20 cellular contexts compared by ENCODE assay signal in genomic region chr11:111761056-111761455, GRCh38. TPM values are rescaled to one million over a fixed set of nuclear protein-coding genes. Genes with fewer than 3 reads are reported as not detected.
DNase-seq lines count a peak whose midpoint lies in the region; ATAC-seq and TF ChIP-seq lines count a peak whose summit lies in the region.
"Had no signal": no experiment of that assay in that cellular context is flagged by ENCODE, and none has a peak within 500 bp of the region (broad histone marks: within the 10 kb centered on the region; RNA-seq: fewer than 3 reads in every experiment).

No MANE protein-coding gene starts in this region.

- DNase-seq in G401 (ENCODE audit: low spot score), result peak; percentile 97
- peak; percentile 85 for DNase-seq in NCI-H2171 (lab: John Stamatoyannopoulos, UW)
- DNase-seq in cerebellar cortex (ENCODE audit: low spot score), result peak; percentile 97
- DNase-seq in progenitor cell of endocrine pancreas (ENCODE audit: low spot score, unreplicated experiment), result no peak
- no peak for DNase-seq in adrenal gland
- DNase-seq: ACHN; AML-193; CD4-positive, CD25-positive, alpha-beta regulatory T cell; DMS79 treated with DMSO at 0.1 percent for 48 hours; KBM-7; NCI-H1436; NCI-H2081; NCI-H2227 treated with DMSO at 0.1 percent for 48 hours; NCI-H69; SJCRH30 had no signal

- H3K4me3 ChIP-seq in adrenal gland, result no peak overlapping the region
- H3K4me3 ChIP-seq: GM12878, GM23338, SJCRH30 had no signal

- in situ Hi-C loops in G401 (cut with HindIII; ENCODE audit: low sequenced_read_pairs), result no loop called here

- intact Hi-C loops in adrenal gland (cut with DNase I), result no loop called here

- H3K9me3 ChIP-seq in adrenal gland (replicated peaks in 1 of 3), result no peaks in the 10 kb centered on the region
- H3K9me3 ChIP-seq: SJCRH30 had no signal

- peaks cover 0 to 27% of the 10 kb centered on the region in 2 donors for H3K4me1 ChIP-seq in adrenal gland (replicated peaks in 1 of 2)
- H3K4me1 ChIP-seq: SJCRH30 had no signal

- H3K36me3 Mint-ChIP-seq in progenitor cell of endocrine pancreas (ENCODE audit: insufficient read depth), result peaks cover 44% of the 10 kb centered on the region

- H3K9me3 Mint-ChIP-seq in progenitor cell of endocrine pancreas (ENCODE audit: low read depth), result no peaks in the 10 kb centered on the region
- H3K9me3 Mint-ChIP-seq: CD4-positive, CD25-positive, alpha-beta regulatory T cell; GM23338 had no signal

- peaks cover 0 to 77% of the 10 kb centered on the region in 2 donors for H3K36me3 ChIP-seq in adrenal gland (replicated peaks in 1 of 2)

- peak overlapping the region; percentile 11 for H3K27ac Mint-ChIP-seq in progenitor cell of endocrine pancreas
- H3K27ac Mint-ChIP-seq: CD4-positive, CD25-positive, alpha-beta regulatory T cell; GM23338 had no signal

- TF ChIP-seq CTCF in progenitor cell of endocrine pancreas (IDR thresholded peaks at IDR 0.05; ENCODE audit: unreplicated experiment) (no peak), adrenal gland (IDR thresholded peaks at IDR 0.05) (no peak)

- no peak for TF ChIP-seq POLR2A in adrenal gland (IDR thresholded peaks at IDR 0.05)

- H3K27ac ChIP-seq in adrenal gland, result no peak overlapping the region
- H3K27ac ChIP-seq: SJCRH30 had no signal

- ATAC-seq in HG02973 (IDR thresholded peaks at IDR 0.05; ENCODE audit: unreplicated experiment) (no peak), HG02678 (IDR thresholded peaks at IDR 0.05; ENCODE audit: unreplicated experiment) (no peak)
- ATAC-seq: GM12878, GM23338, HCT116 had no signal

- H3K4me1 Mint-ChIP-seq in progenitor cell of endocrine pancreas (ENCODE audit: low read depth), result peaks cover 34% of the 10 kb centered on the region

- H3K4me3 Mint-ChIP-seq in progenitor cell of endocrine pancreas (ENCODE audit: low read depth), result no peak overlapping the region
- H3K4me3 Mint-ChIP-seq: CD4-positive, CD25-positive, alpha-beta regulatory T cell; GM23338 had no signal

- H3K27me3 Mint-ChIP-seq in progenitor cell of endocrine pancreas, result no peaks in the 10 kb centered on the region
- H3K27me3 Mint-ChIP-seq: CD4-positive, CD25-positive, alpha-beta regulatory T cell had no signal

- 90 to 93% (median 91%) methylated on average over 4 of the region's 4 CpGs for WGBS in adrenal gland, 4 donors

- H3K27me3 ChIP-seq in adrenal gland, result no peaks in the 10 kb centered on the region
- H3K27me3 ChIP-seq: SJCRH30 had no signal

RNA-seq across cellular contexts. Expression of gene PPP2R1B, which starts 5.1 kb away (rescaled TPM):
- total RNA-seq in G401 (2014; rRNA removed; shearing (Covaris generic)), result 115 and 118 TPM in 2 replicates
- total RNA-seq in progenitor cell of endocrine pancreas (91.7 and 92.6 TPM in 2 replicates), adrenal gland (10 to 100 TPM; 16.8 to 58.1 (median 32.2) TPM)
- polyA plus RNA-seq in adrenal gland, result 10 to 100 TPM; 10.3 to 37.7 (median 12.8) TPM

Comparison
In these comparisons a context has a peak if more than half of its experiments do, and no peak if none do; other contexts are left out.
1. DNase-seq: peak in G401 (single experiment), NCI-H2171 (single experiment) and cerebellar cortex (single experiment); none in progenitor cell of endocrine pancreas (single experiment) and adrenal gland (0 of 7).